In the genomic region with DNA sequence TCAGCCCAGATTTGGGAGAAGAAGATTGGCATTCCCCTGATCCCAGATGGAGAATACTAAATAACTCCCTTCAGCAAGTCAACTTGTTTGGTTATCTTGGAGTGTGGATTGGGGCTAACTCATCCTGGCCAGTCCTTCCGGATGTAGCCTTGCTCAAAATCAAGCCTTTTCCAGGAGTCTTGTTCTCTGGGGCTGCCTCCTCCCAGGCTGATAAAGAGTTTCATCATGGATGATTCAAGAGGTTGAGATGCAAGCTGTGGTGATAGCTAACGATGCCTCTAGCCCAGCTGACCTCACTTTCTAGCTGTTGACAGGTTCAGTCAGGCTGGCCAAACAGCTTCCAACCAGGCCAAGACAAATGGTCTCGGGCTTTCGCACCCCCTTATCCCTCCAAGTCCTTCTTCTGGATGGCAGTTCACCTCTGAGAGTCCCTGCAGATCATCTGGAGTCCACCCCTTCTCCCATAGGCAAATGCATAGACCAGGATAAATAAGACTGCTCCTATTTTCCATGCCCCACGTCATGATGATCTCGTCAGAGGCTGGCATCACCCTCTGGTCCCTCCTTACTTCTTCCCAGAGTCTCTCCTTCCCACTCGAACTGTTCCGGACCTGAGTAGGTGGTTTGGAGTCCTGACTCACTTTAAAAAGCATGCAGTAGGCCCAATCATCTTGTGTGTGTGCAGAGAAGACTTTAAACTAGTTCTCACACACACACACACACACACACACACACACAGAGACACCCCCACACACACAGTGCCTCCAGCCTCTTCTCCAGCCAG, we compare ENCODE assay signal across 12 cellular contexts.
DNase-seq lines count a peak whose midpoint lies in the region; ATAC-seq and TF ChIP-seq lines count a peak whose summit lies in the region.
"Had no signal": no experiment of that assay in that cellular context is flagged by ENCODE, and none has a peak within 500 bp of the region (broad histone marks: within the 10 kb centered on the region; RNA-seq: fewer than 3 reads in every experiment).

No MANE protein-coding gene starts in this region.

- H3K4me3 ChIP-seq in adrenal gland (no peak overlapping the region), esophagus squamous epithelium (no peak overlapping the region)
- H3K4me3 ChIP-seq: thyroid gland had no signal

- POLR2A ChIA-PET in activated CD8-positive, alpha-beta T cell treated with anti-CD3 and anti-CD28 coated beads for 36 hours (lab: Charles Lee) = no interaction called here

- H3K9me3 Mint-ChIP-seq in activated CD8-positive, alpha-beta T cell treated with anti-CD3 and anti-CD28 coated beads for 36 hours = peaks cover 2% of the 10 kb centered on the region
- H3K9me3 Mint-ChIP-seq in activated T-cell treated with anti-CD3 and anti-CD28 coated beads, Interleukin-2, amount 50 U/mL, for 72 hours = peaks cover 4 to 5% of the 10 kb centered on the region in 2 donors
- H3K9me3 Mint-ChIP-seq: activated naive CD8-positive, alpha-beta T cell treated with anti-CD3 and anti-CD28 coated beads, Interleukin-2, amount 10 ng/mL, durations not matched to agents 7 days and 5 days had no signal

- no peaks in the 10 kb centered on the region for H3K36me3 ChIP-seq in adrenal gland (replicated peaks in 1 of 2)
- H3K36me3 ChIP-seq in esophagus squamous epithelium = no peaks in the 10 kb centered on the region
- H3K36me3 ChIP-seq: thyroid gland had no signal

- H3K9me3 ChIP-seq in adrenal gland (replicated peaks in 1 of 3) = no peaks in the 10 kb centered on the region
- no peaks in the 10 kb centered on the region for H3K9me3 ChIP-seq in esophagus squamous epithelium
- H3K9me3 ChIP-seq: thyroid gland had no signal

- no peaks in the 10 kb centered on the region for H3K4me1 ChIP-seq in adrenal gland (replicated peaks in 1 of 2)
- H3K4me1 ChIP-seq in esophagus squamous epithelium = no peaks in the 10 kb centered on the region

- no peak overlapping the region for H3K27ac Mint-ChIP-seq in activated CD8-positive, alpha-beta T cell treated with anti-CD3 and anti-CD28 coated beads for 36 hours
- no peak overlapping the region for H3K27ac Mint-ChIP-seq in activated T-cell treated with anti-CD3 and anti-CD28 coated beads, Interleukin-2, amount 50 U/mL, for 72 hours
- H3K27ac Mint-ChIP-seq: activated naive CD8-positive, alpha-beta T cell treated with anti-CD3 and anti-CD28 coated beads, Interleukin-2, amount 10 ng/mL, durations not matched to agents 7 days and 5 days had no signal

- intact Hi-C loops in adrenal gland (cut with DNase I) = no loop called here
- intact Hi-C loops in left cardiac atrium (cut with DNase I) = no loop called here
- intact Hi-C loops in sciatic nerve (cut with DNase I) = no loop called here
- intact Hi-C loops in activated CD8-positive, alpha-beta T cell treated with anti-CD3 and anti-CD28 coated beads for 36 hours (cut with micrococcal nuclease) = no loop called here
- intact Hi-C loops in esophagus squamous epithelium (cut with DNase I) = no loop called here

- H3K4me1 Mint-ChIP-seq in activated CD8-positive, alpha-beta T cell treated with anti-CD3 and anti-CD28 coated beads for 36 hours (ENCODE audit: low read depth) = no peaks in the 10 kb centered on the region
- no peaks in the 10 kb centered on the region for H3K4me1 Mint-ChIP-seq in activated T-cell treated with anti-CD3 and anti-CD28 coated beads, Interleukin-2, amount 50 U/mL, for 72 hours (ENCODE audit: low read depth)
- H3K4me1 Mint-ChIP-seq: activated naive CD8-positive, alpha-beta T cell treated with anti-CD3 and anti-CD28 coated beads, Interleukin-2, amount 10 ng/mL, durations not matched to agents 7 days and 5 days had no signal

- peak overlapping the region in 1 of 5 donors; percentile 63 for H3K27ac ChIP-seq in adrenal gland
- H3K27ac ChIP-seq in esophagus squamous epithelium = peak overlapping the region in 1 of 4 donors; percentile 42
- H3K27ac ChIP-seq: thyroid gland had no signal

- 70 to 84% (median 80%) methylated on average over 8 of the region's 8 CpGs for whole genome bisulfite sequencing in adrenal gland, 4 donors
- 64 to 78% methylated on average over 8 of the region's 8 CpGs for WGBS in esophagus squamous epithelium, 2 donors

- CTCF ChIA-PET in activated CD8-positive, alpha-beta T cell treated with anti-CD3 and anti-CD28 coated beads for 36 hours (lab: Charles Lee) = no interaction called here

- DNase-seq in GM03348 (ENCODE audit: low spot score) = peak; percentile 75
- peak in 5 of 7 donors; percentile 19 to 56 (median 28) for DNase-seq in adrenal gland
- DNase-seq in left cardiac atrium = peak; percentile 71
- no peak for DNase-seq in sciatic nerve (ENCODE audit: low spot score)
- no peak for DNase-seq in activated CD8-positive, alpha-beta T cell treated with anti-CD3 and anti-CD28 coated beads for 36 hours
- no peak for DNase-seq in esophagus squamous epithelium (lab: John Stamatoyannopoulos, UW)
- no peak for DNase-seq in activated T-cell treated with anti-CD3 and anti-CD28 coated beads, Interleukin-2, amount 50 U/mL, for 72 hours
- no peak for DNase-seq in DMS153 treated with DMSO at 0.1 percent for 48 hours (lab: John Stamatoyannopoulos, UW; ENCODE audit: unreplicated experiment)
- DNase-seq: activated naive CD8-positive, alpha-beta T cell treated with anti-CD3 and anti-CD28 coated beads, Interleukin-2, amount 10 ng/mL, durations not matched to agents 7 days and 5 days; kidney; posterior cingulate gyrus; thyroid gland had no signal

- H3K4me3 Mint-ChIP-seq in activated CD8-positive, alpha-beta T cell treated with anti-CD3 and anti-CD28 coated beads for 36 hours = no peak overlapping the region
- H3K4me3 Mint-ChIP-seq in activated T-cell treated with anti-CD3 and anti-CD28 coated beads, Interleukin-2, amount 50 U/mL, for 72 hours = no peak overlapping the region
- H3K4me3 Mint-ChIP-seq: activated naive CD8-positive, alpha-beta T cell treated with anti-CD3 and anti-CD28 coated beads, Interleukin-2, amount 10 ng/mL, durations not matched to agents 7 days and 5 days had no signal

- no peaks in the 10 kb centered on the region for H3K36me3 Mint-ChIP-seq in activated CD8-positive, alpha-beta T cell treated with anti-CD3 and anti-CD28 coated beads for 36 hours (ENCODE audit: low read depth)
- peaks cover 0 to 2% of the 10 kb centered on the region in 2 donors for H3K36me3 Mint-ChIP-seq in activated T-cell treated with anti-CD3 and anti-CD28 coated beads, Interleukin-2, amount 50 U/mL, for 72 hours (ENCODE audit: insufficient read depth in 2 of 2)
- H3K36me3 Mint-ChIP-seq: activated naive CD8-positive, alpha-beta T cell treated with anti-CD3 and anti-CD28 coated beads, Interleukin-2, amount 10 ng/mL, durations not matched to agents 7 days and 5 days had no signal

- no peaks in the 10 kb centered on the region for H3K27me3 ChIP-seq in adrenal gland
- H3K27me3 ChIP-seq in esophagus squamous epithelium = no peaks in the 10 kb centered on the region
- H3K27me3 ChIP-seq: thyroid gland had no signal

- no peak for TF ChIP-seq POLR2A in adrenal gland (IDR thresholded peaks at IDR 0.05)
- no peak for TF ChIP-seq POLR2A in esophagus squamous epithelium (IDR thresholded peaks at IDR 0.05)

- ATAC-seq in left cardiac atrium = peak; percentile 82 to 93
- ATAC-seq in sciatic nerve = peak; percentile 86
- ATAC-seq in activated CD8-positive, alpha-beta T cell treated with anti-CD3 and anti-CD28 coated beads for 36 hours = no peak
- no peak for ATAC-seq in activated T-cell treated with anti-CD3 and anti-CD28 coated beads, Interleukin-2, amount 50 U/mL, for 72 hours (replicated peaks in 1 of 2)

- no peak for TF ChIP-seq CTCF in adrenal gland (IDR thresholded peaks at IDR 0.05)
- TF ChIP-seq CTCF in activated CD8-positive, alpha-beta T cell treated with anti-CD3 and anti-CD28 coated beads for 36 hours (IDR thresholded peaks at IDR 0.05) = no peak
- no peak for TF ChIP-seq CTCF in esophagus squamous epithelium (IDR thresholded peaks at IDR 0.05)

- H3K27me3 Mint-ChIP-seq in activated CD8-positive, alpha-beta T cell treated with anti-CD3 and anti-CD28 coated beads for 36 hours = no peaks in the 10 kb centered on the region
- H3K27me3 Mint-ChIP-seq in activated T-cell treated with anti-CD3 and anti-CD28 coated beads, Interleukin-2, amount 50 U/mL, for 72 hours (ENCODE audit: low read depth) = no peaks in the 10 kb centered on the region
- H3K27me3 Mint-ChIP-seq: activated naive CD8-positive, alpha-beta T cell treated with anti-CD3 and anti-CD28 coated beads, Interleukin-2, amount 10 ng/mL, durations not matched to agents 7 days and 5 days had no signal

Comparison
In these comparisons a context has a peak if more than half of its experiments do, and no peak if none do; other contexts are left out.
1. DNase-seq: peak in GM03348 (single experiment), adrenal gland (5 of 7) and left cardiac atrium (single experiment); none in sciatic nerve (single experiment), activated CD8-positive, alpha-beta T cell treated with anti-CD3 and anti-CD28 coated beads for 36 hours (single experiment), esophagus squamous epithelium (single experiment), activated T-cell treated with anti-CD3 and anti-CD28 coated beads, Interleukin-2, amount 50 U/mL, for 72 hours (0 of 2) and DMS153 treated with DMSO at 0.1 percent for 48 hours (single experiment).
2. ATAC-seq: peak in left cardiac atrium (2 of 2) and sciatic nerve (single experiment); none in activated CD8-positive, alpha-beta T cell treated with anti-CD3 and anti-CD28 coated beads for 36 hours (single experiment) and activated T-cell treated with anti-CD3 and anti-CD28 coated beads, Interleukin-2, amount 50 U/mL, for 72 hours (0 of 2).